13 cellular contexts compared by ENCODE assay signal in genomic region chr2:191866195-191866594, GRCh38. TPM values are rescaled to one million over a fixed set of nuclear protein-coding genes. Genes with fewer than 3 reads are reported as not detected.
A peak's percentile ranks its signal among the peaks of the same experiment; 100 is the strongest.
DNase-seq lines count a peak whose midpoint lies in the region; ATAC-seq and TF ChIP-seq lines count a peak whose summit lies in the region.
"Had no signal": no experiment of that assay in that cellular context is flagged by ENCODE, and none has a peak within 500 bp of the region (broad histone marks: within the 10 kb centered on the region; RNA-seq: fewer than 3 reads in every experiment).

No MANE protein-coding gene starts in this region.

- no peak for TF ChIP-seq POLR2A in transverse colon (IDR thresholded peaks at IDR 0.05)

- intact Hi-C loops in transverse colon (cut with DNase I; ENCODE audit: low total_unique reads): no loop called here
- intact Hi-C loops in activated T-helper 1 cell treated with anti-CD3 and anti-CD28 coated beads, Interleukin-12 subunit alpha, Interleukin-12 subunit beta, Interleukin-2, Interleukin-4 antibody, amounts not matched to agents 30 ng/mL and 10 ng/mL and 1 ng/mL, durations not matched to agents 14 hours and 24 hours and 36 hours (cut with micrococcal nuclease): no loop called here

- TF ChIP-seq CTCF in nephron progenitor cell (IDR thresholded peaks at IDR 0.05): no peak
- no peak for TF ChIP-seq CTCF in transverse colon (IDR thresholded peaks at IDR 0.05)

- H3K27me3 ChIP-seq in transverse colon: no peaks in the 10 kb centered on the region

- no peak for TF ChIP-seq EP300 in transverse colon (IDR thresholded peaks at IDR 0.05; ENCODE audit: low read depth)

- DNase-seq in NCI-H2171 treated with DMSO at 0.1 percent for 48 hours (lab: John Stamatoyannopoulos, UW) (peak; percentile 9), NCI-H2171 (lab: John Stamatoyannopoulos, UW) (no peak), epithelial cell of prostate (ENCODE audit: low read depth, low spot score) (no peak), nephron progenitor cell (no peak), transverse colon (no peak), RKO (ENCODE audit: low spot score) (no peak)
- DNase-seq in activated T-helper 1 cell treated with anti-CD3 and anti-CD28 coated beads, Interleukin-12 subunit alpha, Interleukin-12 subunit beta, Interleukin-2, Interleukin-4 antibody, amounts not matched to agents 30 ng/mL and 10 ng/mL and 1 ng/mL, durations not matched to agents 14 hours and 24 hours and 36 hours (ENCODE audit: low spot score): no peak
- DNase-seq: activated CD4-positive, alpha-beta T cell treated with anti-CD3 and anti-CD28 coated beads for 1 hour; DMS79; MM.1S; NCI-H524 treated with DMSO at 0.1 percent for 48 hours had no signal

- peak overlapping the region; percentile 90 for H3K27ac Mint-ChIP-seq in nephron progenitor cell
- no peak overlapping the region for H3K27ac Mint-ChIP-seq in activated T-helper 1 cell treated with anti-CD3 and anti-CD28 coated beads, Interleukin-12 subunit alpha, Interleukin-12 subunit beta, Interleukin-2, Interleukin-4 antibody, amounts not matched to agents 30 ng/mL and 10 ng/mL and 1 ng/mL, durations not matched to agents 14 hours and 24 hours and 36 hours

- H3K4me1 Mint-ChIP-seq in nephron progenitor cell: peaks cover 35% of the 10 kb centered on the region
- H3K4me1 Mint-ChIP-seq in activated T-helper 1 cell treated with anti-CD3 and anti-CD28 coated beads, Interleukin-12 subunit alpha, Interleukin-12 subunit beta, Interleukin-2, Interleukin-4 antibody, amounts not matched to agents 30 ng/mL and 10 ng/mL and 1 ng/mL, durations not matched to agents 14 hours and 24 hours and 36 hours (ENCODE audit: low read depth): no peaks in the 10 kb centered on the region
- H3K4me1 Mint-ChIP-seq: central memory CD8-positive, alpha-beta T cell had no signal

- peaks cover 10 to 33% (median 18%) of the 10 kb centered on the region in 4 donors for H3K4me1 ChIP-seq in transverse colon

- in situ Hi-C loops in transverse colon (cut with MboI; ENCODE audit: low pct_ligation_motif_present in 1 of 4, low pct_unique_long_range_greater_than_20kb in 1 of 4, low sequenced_read_pairs in 3 of 4): no loop called here

- no peak overlapping the region for H3K4me3 ChIP-seq in transverse colon

- ATAC-seq in GM19324 (IDR thresholded peaks at IDR 0.05; ENCODE audit: low FRiP score, unreplicated experiment): no peak

- peaks cover 4% of the 10 kb centered on the region for H3K9me3 Mint-ChIP-seq in nephron progenitor cell
- no peaks in the 10 kb centered on the region for H3K9me3 Mint-ChIP-seq in activated T-helper 1 cell treated with anti-CD3 and anti-CD28 coated beads, Interleukin-12 subunit alpha, Interleukin-12 subunit beta, Interleukin-2, Interleukin-4 antibody, amounts not matched to agents 30 ng/mL and 10 ng/mL and 1 ng/mL, durations not matched to agents 14 hours and 24 hours and 36 hours
- H3K9me3 Mint-ChIP-seq: central memory CD8-positive, alpha-beta T cell had no signal

- no peaks in the 10 kb centered on the region for H3K36me3 ChIP-seq in transverse colon

- H3K27ac ChIP-seq in epithelial cell of prostate: peak overlapping the region; percentile 71
- peak overlapping the region; percentile 58 to 80 (median 77) for H3K27ac ChIP-seq in transverse colon

- H3K27me3 Mint-ChIP-seq in nephron progenitor cell (ENCODE audit: low read depth, poor library complexity): no peaks in the 10 kb centered on the region
- H3K27me3 Mint-ChIP-seq in activated T-helper 1 cell treated with anti-CD3 and anti-CD28 coated beads, Interleukin-12 subunit alpha, Interleukin-12 subunit beta, Interleukin-2, Interleukin-4 antibody, amounts not matched to agents 30 ng/mL and 10 ng/mL and 1 ng/mL, durations not matched to agents 14 hours and 24 hours and 36 hours (ENCODE audit: insufficient read depth): peaks cover 11% of the 10 kb centered on the region

- no peak overlapping the region for H3K4me3 Mint-ChIP-seq in nephron progenitor cell
- H3K4me3 Mint-ChIP-seq in activated T-helper 1 cell treated with anti-CD3 and anti-CD28 coated beads, Interleukin-12 subunit alpha, Interleukin-12 subunit beta, Interleukin-2, Interleukin-4 antibody, amounts not matched to agents 30 ng/mL and 10 ng/mL and 1 ng/mL, durations not matched to agents 14 hours and 24 hours and 36 hours: no peak overlapping the region
- H3K4me3 Mint-ChIP-seq: central memory CD8-positive, alpha-beta T cell had no signal

- WGBS in transverse colon (ENCODE audit: low coverage in 1 of 2), 2 donors: 70 to 79% methylated on average over 3 to 5 of the region's 5 CpGs

- no peaks in the 10 kb centered on the region for H3K9me3 ChIP-seq in transverse colon

- no peaks in the 10 kb centered on the region for H3K36me3 Mint-ChIP-seq in nephron progenitor cell (ENCODE audit: low read depth)
- no peaks in the 10 kb centered on the region for H3K36me3 Mint-ChIP-seq in activated T-helper 1 cell treated with anti-CD3 and anti-CD28 coated beads, Interleukin-12 subunit alpha, Interleukin-12 subunit beta, Interleukin-2, Interleukin-4 antibody, amounts not matched to agents 30 ng/mL and 10 ng/mL and 1 ng/mL, durations not matched to agents 14 hours and 24 hours and 36 hours (ENCODE audit: low read depth)

RNA-seq across cellular contexts. Expression of gene CAVIN2, which starts 19.3 kb away (rescaled TPM):
- 10 to 100 TPM; 21.3 to 59.3 (median 25.0) TPM for total RNA-seq in transverse colon
- total RNA-seq in activated T-helper 1 cell treated with anti-CD3 and anti-CD28 coated beads, Interleukin-12 subunit alpha, Interleukin-12 subunit beta, Interleukin-2, Interleukin-4 antibody, amounts not matched to agents 30 ng/mL and 10 ng/mL and 1 ng/mL, durations not matched to agents 14 hours and 24 hours and 36 hours: not detected in 2 replicates

Comparison
In these comparisons a context has a peak if more than half of its experiments do, and no peak if none do; other contexts are left out.
1. RNA of gene CAVIN2, which starts 19.3 kb away (total RNA-seq): 21.3 to 59.3 TPM in transverse colon; not detected in activated T-helper 1 cell treated with anti-CD3 and anti-CD28 coated beads, Interleukin-12 subunit alpha, Interleukin-12 subunit beta, Interleukin-2, Interleukin-4 antibody, amounts not matched to agents 30 ng/mL and 10 ng/mL and 1 ng/mL, durations not matched to agents 14 hours and 24 hours and 36 hours; every median in the first group is over 10 times any median in the second.